In the genomic region with DNA sequence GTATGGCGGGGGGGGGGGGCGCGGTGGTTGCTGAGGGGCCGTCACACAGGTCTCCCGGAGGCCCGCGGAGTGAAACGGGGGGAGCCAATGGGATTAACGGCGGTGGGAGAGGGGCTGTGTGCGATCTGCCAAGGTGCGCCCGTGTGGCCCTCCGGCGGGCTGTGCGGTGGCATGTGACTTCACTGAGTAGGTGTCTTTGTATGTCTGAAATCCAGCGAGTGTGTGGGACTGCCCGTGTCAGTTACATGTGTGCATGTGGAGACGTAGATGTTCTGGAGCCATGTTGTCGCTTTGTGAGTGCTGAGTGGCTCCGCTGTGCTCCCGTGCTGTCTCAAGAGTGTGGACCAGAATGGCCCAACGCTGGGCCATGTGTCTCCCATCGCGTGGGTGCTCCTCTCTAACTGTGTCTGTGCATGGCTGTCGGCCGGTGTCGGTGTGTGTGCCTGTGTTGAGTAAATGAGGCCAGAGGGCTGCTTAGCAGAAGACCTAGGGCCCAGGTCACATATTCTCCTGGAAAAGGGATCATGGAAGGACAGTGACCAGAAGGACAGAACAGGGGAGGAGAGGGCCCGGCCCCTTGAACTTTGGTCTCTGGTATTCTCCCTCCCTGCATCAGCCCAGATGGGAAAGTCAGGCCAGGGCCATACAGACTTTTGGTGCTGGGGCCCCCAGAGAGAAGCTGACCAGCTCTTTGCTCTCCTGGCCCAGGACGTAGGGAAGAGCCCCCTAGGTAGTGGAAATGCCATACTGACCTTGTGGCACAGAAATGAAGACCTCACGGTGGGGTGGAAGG, we compare ENCODE assay signal across 7 cellular contexts. TPM values are rescaled to one million over a fixed set of nuclear protein-coding genes. Genes with fewer than 3 reads are reported as not detected.
DNase-seq lines count a peak whose midpoint lies in the region; ATAC-seq and TF ChIP-seq lines count a peak whose summit lies in the region.

No MANE protein-coding gene starts in this region.

- no peak overlapping the region for H3K23ac ChIP-seq in H9 (ENCODE audit: insufficient read length, low read depth, low read length)

- no peak overlapping the region for H4K8ac ChIP-seq in H9 (replicated peaks; ENCODE audit: insufficient read length, low read depth, low read length)

- H3K27ac ChIP-seq in H9 (ENCODE audit: insufficient read length, low read depth, low read length) (no peak overlapping the region), SK-N-SH (ENCODE audit: low read depth in 2 of 2, low read length in 1 of 2) (peak overlapping the region; percentile 14 to 95; a peak in 3 of 4 replicates), fibroblast of lung (ENCODE audit: insufficient read depth, low read length) (peak overlapping the region; percentile 26), ovary (peak overlapping the region; percentile 91 to 100)

- H3K36me3 ChIP-seq in SK-N-SH (replicated peaks in 1 of 2; ENCODE audit: control insufficient read depth in 1 of 2, insufficient read depth in 2 of 2, low read length in 1 of 2) (peaks cover 17 to 20% of the 10 kb centered on the region in 2 experiments), fibroblast of lung (ENCODE audit: control insufficient read depth, insufficient read depth, low read length) (peaks cover 13% of the 10 kb centered on the region), ovary (no peaks in the 10 kb centered on the region)

- WGBS in H9 (ENCODE audit: extremely low coverage, insufficient read length, low lambda C conversion rate): no CpG with 5 or more reads among the region's 31 CpGs
- WGBS in SK-N-SH (ENCODE audit: low lambda C conversion rate): 3% methylated on average over 24 of the region's 31 CpGs
- WGBS in ovary, 3 donors: 1 to 2% (median 1%) methylated on average over 29 to 31 of the region's 31 CpGs

- peak overlapping the region; percentile 6 for H3K14ac ChIP-seq in H9 (ENCODE audit: insufficient read depth, low read length)

- H3K27me3 ChIP-seq in H9 (ENCODE audit: insufficient read depth, low read length): no peaks in the 10 kb centered on the region; the same call in 1 of the 2 replicates
- H3K27me3 ChIP-seq in SK-N-SH (ENCODE audit: insufficient read depth): no peaks in the 10 kb centered on the region
- no peaks in the 10 kb centered on the region for H3K27me3 ChIP-seq in fibroblast of lung (ENCODE audit: control insufficient read depth, insufficient read depth, low read length)
- no peaks in the 10 kb centered on the region for H3K27me3 ChIP-seq in ovary

- H4K91ac ChIP-seq in H9 (ENCODE audit: insufficient read length, low read depth, low read length): no peak overlapping the region

- TF ChIP-seq EP300 in SK-N-SH (IDR thresholded peaks at IDR 0.05; ENCODE audit: borderline replicate concordance in 1 of 2, low read depth in 1 of 2, low read length in 1 of 2) (no peak), ovary (IDR thresholded peaks at IDR 0.05) (no peak)

- H3K56ac ChIP-seq in H9 (ENCODE audit: insufficient read length, low read depth, low read length): no peak overlapping the region

- H3K4me1 Mint-ChIP-seq in H9: peaks cover 51 to 77% of the 10 kb centered on the region in 2 experiments

- H3K4me2 ChIP-seq in H9 (ENCODE audit: insufficient read depth, insufficient read length, low read length) (peak overlapping the region; percentile 87), SK-N-SH (peak overlapping the region; percentile 96), fibroblast of lung (ENCODE audit: extremely low read depth, insufficient read depth, low read length) (peak overlapping the region; percentile 95)

- peak overlapping the region; percentile 78 to 98 (median 95); a peak in 6 of 7 replicates for H3K27ac Mint-ChIP-seq in H9

- no peak overlapping the region for H3K18ac ChIP-seq in H9 (ENCODE audit: insufficient read length, low read depth, low read length)

- H3T11ph ChIP-seq in H9 (ENCODE audit: low read length): no peak overlapping the region

- H3K4ac ChIP-seq in H9 (ENCODE audit: low read depth, low read length): no peak overlapping the region

- H3K27me3 Mint-ChIP-seq in H9 (ENCODE audit: low read depth): peaks cover 6% of the 10 kb centered on the region

- CTCF ChIA-PET in SK-N-SH (lab: Yijun Ruan, JAX): interaction anchor here (0.6 to 15.2 kb wide), 18 partner anchors 10 to 153 kb away, joined by 3 to 343 read pairs (median 4); a partner anchor contains a TSS

- peaks cover 22% of the 10 kb centered on the region for H3F3A ChIP-seq in SK-N-SH (replicated peaks; ENCODE audit: insufficient read depth)

- H3K79me2 ChIP-seq in H9 (ENCODE audit: insufficient read depth, low read length) (peaks cover 11% of the 10 kb centered on the region; the same call in 1 of the 2 replicates), SK-N-SH (ENCODE audit: insufficient read depth) (peaks cover 40% of the 10 kb centered on the region), fibroblast of lung (ENCODE audit: control insufficient read depth, insufficient read depth, low read length) (peaks cover 34% of the 10 kb centered on the region)

- TF ChIP-seq POLR2A in ovary (IDR thresholded peaks at IDR 0.05): no peak

- H2BK12ac ChIP-seq in H9 (ENCODE audit: insufficient read length, low read depth, low read length): no peak overlapping the region

- TF ChIP-seq CTCF in H9 (conservative IDR thresholded peaks at IDR 0.05): no peak
- no peak for TF ChIP-seq CTCF in SK-N-SH (IDR thresholded peaks at IDR 0.05)
- TF ChIP-seq CTCF in fibroblast of lung (conservative IDR thresholded peaks at IDR 0.05 in 1 of 2, IDR thresholded peaks at IDR 0.05 in 1 of 2; ENCODE audit: low read depth in 1 of 2, low read length in 2 of 2): no peak
- TF ChIP-seq CTCF in ovary (IDR thresholded peaks at IDR 0.05): no peak

- H3K4me3 ChIP-seq in SK-N-SH (ENCODE audit: low read depth in 2 of 2, low read length in 1 of 2) (peak overlapping the region; percentile 82 to 93), fibroblast of lung (replicated peaks in 1 of 4; ENCODE audit: control extremely low read depth in 1 of 4, insufficient read depth in 1 of 4, low read depth in 3 of 4, low read length in 4 of 4) (peak overlapping the region; percentile 82 to 93 (median 90)), ovary (peak overlapping the region; percentile 68)

- TF ChIP-seq RAD21 in SK-N-SH (IDR thresholded peaks at IDR 0.05; ENCODE audit: low read length): no peak

- H3K9me3 Mint-ChIP-seq in H9: no peaks in the 10 kb centered on the region

- H3K4me3 Mint-ChIP-seq in H9: peak overlapping the region; percentile 82 to 92

- H3K4me1 ChIP-seq in H9 (ENCODE audit: insufficient read depth, low read length) (peaks cover 15% of the 10 kb centered on the region), SK-N-SH (ENCODE audit: control insufficient read depth in 1 of 2, insufficient read depth in 2 of 2, low read depth in 1 of 2, low read length in 1 of 2) (peaks cover 22 to 54% of the 10 kb centered on the region in 2 experiments), fibroblast of lung (ENCODE audit: control insufficient read depth, extremely low read depth, insufficient read depth, low read length) (peaks cover 27% of the 10 kb centered on the region), ovary (ENCODE audit: insufficient read depth) (peaks cover 26% of the 10 kb centered on the region)

- ATAC-seq in GM18520 (IDR thresholded peaks at IDR 0.05; ENCODE audit: unreplicated experiment) (no peak), HG02973 (IDR thresholded peaks at IDR 0.05; ENCODE audit: unreplicated experiment) (no peak)
- no peak for ATAC-seq in activated CD4-positive, CD25-positive, alpha-beta regulatory T cell treated with anti-CD3 and anti-CD28 coated beads, Interleukin-2, amount 50 U/mL, for 24 hours

- no peak overlapping the region for H2AFZ ChIP-seq in H9 (ENCODE audit: low read length)
- H2AFZ ChIP-seq in SK-N-SH (ENCODE audit: low read depth): no peak overlapping the region
- H2AFZ ChIP-seq in fibroblast of lung (ENCODE audit: low read length): no peak overlapping the region

- DNase-seq in H9 (no peak), SK-N-SH (peak; percentile 46), fibroblast of lung (ENCODE audit: low read depth in 2 of 2) (peak in 1 of 2 donors; percentile 36), ovary (peak in 2 of 5 donors; percentile 46 to 53)

- peaks cover 23 to 32% (median 28%) of the 10 kb centered on the region in 3 experiments; a peak in 6 of 7 replicates for H3K36me3 Mint-ChIP-seq in H9 (ENCODE audit: insufficient read depth in 1 of 3, low read depth in 3 of 3)

- H4K20me1 ChIP-seq in H9 (ENCODE audit: control insufficient read depth, insufficient read depth, insufficient read length): no peaks in the 10 kb centered on the region
- H4K20me1 ChIP-seq in SK-N-SH (ENCODE audit: insufficient read depth): peaks cover 40% of the 10 kb centered on the region
- H4K20me1 ChIP-seq in fibroblast of lung (ENCODE audit: control insufficient read depth, extremely low read depth, insufficient read depth, low read length): peaks cover 7% of the 10 kb centered on the region

- no peak overlapping the region for H4K5ac ChIP-seq in H9 (ENCODE audit: insufficient read length, low read depth, low read length)

- POLR2A ChIA-PET in SK-N-SH (lab: Yijun Ruan, JAX): interaction anchor here (0.6 to 4.8 kb wide), 4 partner anchors 10 to 44 kb away, joined by 3 to 89 read pairs (median 18); a partner anchor contains a TSS

- intact Hi-C loops in ovary (cut with DNase I): loop anchor here in 2 of 4 donors (2.0 kb wide), 1 partner anchor 15 kb away; a partner anchor contains a TSS

- H3K9me3 ChIP-seq in H9 (ENCODE audit: control insufficient read depth, low read depth, low read length) (no peaks in the 10 kb centered on the region), SK-N-SH (no peaks in the 10 kb centered on the region), fibroblast of lung (ENCODE audit: control insufficient read depth, insufficient read depth, low read depth, low read length) (no peaks in the 10 kb centered on the region), ovary (no peaks in the 10 kb centered on the region)

- no peak overlapping the region for H2AK5ac ChIP-seq in H9 (ENCODE audit: insufficient read length, low read length)

- no peak overlapping the region for H2BK15ac ChIP-seq in H9 (ENCODE audit: low read depth, low read length)

- H3K9ac ChIP-seq in H9 (ENCODE audit: extremely low read depth, insufficient read length, low read length) (peak overlapping the region; percentile 57), SK-N-SH (peak overlapping the region; percentile 90), fibroblast of lung (ENCODE audit: insufficient read depth, low read length) (peak overlapping the region; percentile 73)

- no peaks in the 10 kb centered on the region for H3K9me2 ChIP-seq in SK-N-SH

- H3K23me2 ChIP-seq in H9 (ENCODE audit: insufficient read length, low read depth, low read length, poor library complexity, severe bottlenecking): peaks cover 27% of the 10 kb centered on the region

- H2BK20ac ChIP-seq in H9 (ENCODE audit: low read depth, low read length, poor library complexity, severe bottlenecking): no peak overlapping the region

- no peak overlapping the region for H2BK120ac ChIP-seq in H9 (ENCODE audit: low read depth, low read length, poor library complexity, severe bottlenecking)

- H3K79me1 ChIP-seq in H9 (ENCODE audit: insufficient read depth, low read depth, low read length, poor library complexity, severe bottlenecking): no peaks in the 10 kb centered on the region

- H2BK5ac ChIP-seq in H9 (ENCODE audit: insufficient read length, low read length): no peak overlapping the region

RNA-seq across cellular contexts. Expression of a gene that starts 1.6 kb away (rescaled TPM):
- total RNA-seq in H9 (2021) (422 and 438 TPM in 2 replicates), fibroblast of lung (29.5 and 63.6 TPM in 2 replicates), ovary (1,000 to 10,000 TPM in 1 of 7 donors, 100 to 1,000 TPM in 6; 100 to 1,013 (median 576) TPM)
- polyA plus RNA-seq in SK-N-SH (2012; rRNA removed) (391 and 661 TPM in 2 replicates), fibroblast of lung (269 and 312 TPM in 2 replicates), ovary (100 to 1,000 TPM; 550 to 594 TPM)
- polyA plus RNA-seq in SK-N-SH (2012; cell fraction: cytosol; rRNA removed): 526 and 613 TPM in 2 replicates
- polyA plus RNA-seq in SK-N-SH (2012; cell fraction: nucleus; rRNA removed): 247 and 291 TPM in 2 replicates
- polyA plus RNA-seq in fibroblast of lung (2012): 689 and 844 TPM in 2 replicates
- 1,246 and 1,454 TPM in 2 replicates for polyA minus RNA-seq in fibroblast of lung (ENCODE audit: low replicate concordance)

RNA-seq across cellular contexts. Expression of a gene that starts 4.5 kb away (rescaled TPM):
- total RNA-seq in H9 (2021) (1.7 and 2.2 TPM in 2 replicates), fibroblast of lung (0.17 and 0.26 TPM in 2 replicates), ovary (10 to 100 TPM in 6 of 7 donors, 1 to 10 TPM in 1; 8.5 to 21.8 (median 16.0) TPM)
- polyA plus RNA-seq in SK-N-SH (2012; rRNA removed) (0.72 and 1.1 TPM in 2 replicates), fibroblast of lung (0.09 and 0.17 TPM in 2 replicates), ovary (10 to 100 TPM in 1 of 2 donors, 1 to 10 TPM in 1; 4.7 to 13.7 TPM)
- 0.14 and 0.21 TPM in 2 replicates for polyA plus RNA-seq in SK-N-SH (2012; cell fraction: cytosol; rRNA removed)
- polyA plus RNA-seq in SK-N-SH (2012; cell fraction: nucleus; rRNA removed): 7.2 and 9.8 TPM in 2 replicates
- 0.16 and 0.65 TPM in 2 replicates for polyA plus RNA-seq in fibroblast of lung (2012)
- 0.63 and 0.67 TPM in 2 replicates for polyA minus RNA-seq in fibroblast of lung (ENCODE audit: low replicate concordance)

RNA-seq across cellular contexts. Expression of a gene that starts 14.8 kb away (rescaled TPM):
- 244 and 258 TPM in 2 replicates for total RNA-seq in H9 (2021)
- 535 and 624 TPM in 2 replicates for polyA plus RNA-seq in SK-N-SH (2012; rRNA removed)
- polyA plus RNA-seq in SK-N-SH (2012; cell fraction: cytosol; rRNA removed): 310 and 447 TPM in 2 replicates
- polyA plus RNA-seq in SK-N-SH (2012; cell fraction: nucleus; rRNA removed): 217 and 351 TPM in 2 replicates
- total RNA-seq in fibroblast of lung: 88.6 and 106 TPM in 2 replicates
- polyA plus RNA-seq in fibroblast of lung: 287 and 289 TPM in 2 replicates
- 211 and 244 TPM in 2 replicates for polyA plus RNA-seq in fibroblast of lung (2012)
- 376 and 386 TPM in 2 replicates for polyA minus RNA-seq in fibroblast of lung (ENCODE audit: low replicate concordance)
- total RNA-seq in ovary: 100 to 1,000 TPM in 6 of 7 donors, 10 to 100 TPM in 1; 64.1 to 162 (median 141) TPM
- polyA plus RNA-seq in ovary: 100 to 1,000 TPM; 130 to 138 TPM

RNA-seq across cellular contexts. Expression of a gene that starts 21.5 kb away (rescaled TPM):
- 0.88 and 1.1 TPM in 2 replicates for total RNA-seq in H9 (2021)
- polyA plus RNA-seq in SK-N-SH (2012; rRNA removed): 0.02 TPM in 1 of 2 replicates, not detected in the other
- 0.01 TPM in 2 replicates for polyA plus RNA-seq in SK-N-SH (2012; cell fraction: cytosol; rRNA removed)
- not detected in 2 replicates for polyA plus RNA-seq in SK-N-SH (2012; cell fraction: nucleus; rRNA removed)
- 14.4 and 27.2 TPM in 2 replicates for total RNA-seq in fibroblast of lung
- polyA plus RNA-seq in fibroblast of lung: 50.8 and 152 TPM in 2 replicates
- 53.8 and 172 TPM in 2 replicates for polyA plus RNA-seq in fibroblast of lung (2012)
- polyA minus RNA-seq in fibroblast of lung (ENCODE audit: low replicate concordance): 75.4 and 190 TPM in 2 replicates
- total RNA-seq in ovary: 10 to 100 TPM in 4 of 7 donors, 1 to 10 TPM in 3; 2.1 to 12.5 (median 10.3) TPM
- polyA plus RNA-seq in ovary: 10 to 100 TPM in 1 of 2 donors, 1 to 10 TPM in 1; 7.3 to 40.2 TPM

RNA-seq across cellular contexts. Expression of a gene that starts 43.9 kb away (rescaled TPM):
- total RNA-seq in H9 (2021) (34.2 and 35.9 TPM in 2 replicates), fibroblast of lung (67.0 and 79.1 TPM in 2 replicates), ovary (10 to 100 TPM; 36.4 to 61.4 (median 48.4) TPM)
- polyA plus RNA-seq in SK-N-SH (2012; rRNA removed) (191 and 231 TPM in 2 replicates), fibroblast of lung (114 and 138 TPM in 2 replicates), ovary (10 to 100 TPM; 45.7 to 74.8 TPM)
- 134 and 163 TPM in 2 replicates for polyA plus RNA-seq in SK-N-SH (2012; cell fraction: cytosol; rRNA removed)
- polyA plus RNA-seq in SK-N-SH (2012; cell fraction: nucleus; rRNA removed): 340 and 362 TPM in 2 replicates
- polyA plus RNA-seq in fibroblast of lung (2012): 82.4 and 105 TPM in 2 replicates
- 127 and 133 TPM in 2 replicates for polyA minus RNA-seq in fibroblast of lung (ENCODE audit: low replicate concordance)
